ENCODE assay signal across 17 cellular contexts in genomic region chr7:34575006-34575405, GRCh38.
"Had no signal": no experiment of that assay in that cellular context is flagged by ENCODE, and none has a peak within 500 bp of the region (broad histone marks: within the 10 kb centered on the region; RNA-seq: fewer than 3 reads in every experiment).

No MANE protein-coding gene starts in this region.

- H3K27ac ChIP-seq: coronary artery, foreskin keratinocyte, psoas muscle, right lobe of liver, testis, transverse colon had no signal

- DNase-seq: effector CD4-positive, alpha-beta T cell; endodermal cell; erythroblast; foreskin keratinocyte; hippocampal formation; mammary epithelial cell; naive thymus-derived CD4-positive, alpha-beta T cell; nephron progenitor cell; psoas muscle; retina; right lobe of liver; stimulated activated CD4-positive, alpha-beta T cell treated with anti-CD3 and anti-CD28 coated beads, Interleukin-4, amount 100 ng/mL, for 24 hours; stimulated activated naive B cell treated with anti-CD40 and anti-IgM and Interleukin-4, amounts not matched to agents 10 μg/mL and 1 μg/mL and 100 μg/mL, for 72 hours; stimulated activated naive CD8-positive, alpha-beta T cell treated with anti-CD3 and anti-CD28 coated beads, Interleukin-15, amount 100 ng/mL, for 72 hours; testis; transverse colon had no signal

- H3K36me3 ChIP-seq: right lobe of liver, transverse colon had no signal

- H3K4me1 ChIP-seq: foreskin keratinocyte, psoas muscle, right lobe of liver, testis, transverse colon had no signal

- H3K27me3 ChIP-seq: foreskin keratinocyte, right lobe of liver, testis, transverse colon had no signal

- H3K4me3 ChIP-seq: coronary artery, psoas muscle, right lobe of liver, testis, transverse colon had no signal

- H3K9me3 ChIP-seq: psoas muscle, right lobe of liver, testis, transverse colon had no signal
